In the genomic region with DNA sequence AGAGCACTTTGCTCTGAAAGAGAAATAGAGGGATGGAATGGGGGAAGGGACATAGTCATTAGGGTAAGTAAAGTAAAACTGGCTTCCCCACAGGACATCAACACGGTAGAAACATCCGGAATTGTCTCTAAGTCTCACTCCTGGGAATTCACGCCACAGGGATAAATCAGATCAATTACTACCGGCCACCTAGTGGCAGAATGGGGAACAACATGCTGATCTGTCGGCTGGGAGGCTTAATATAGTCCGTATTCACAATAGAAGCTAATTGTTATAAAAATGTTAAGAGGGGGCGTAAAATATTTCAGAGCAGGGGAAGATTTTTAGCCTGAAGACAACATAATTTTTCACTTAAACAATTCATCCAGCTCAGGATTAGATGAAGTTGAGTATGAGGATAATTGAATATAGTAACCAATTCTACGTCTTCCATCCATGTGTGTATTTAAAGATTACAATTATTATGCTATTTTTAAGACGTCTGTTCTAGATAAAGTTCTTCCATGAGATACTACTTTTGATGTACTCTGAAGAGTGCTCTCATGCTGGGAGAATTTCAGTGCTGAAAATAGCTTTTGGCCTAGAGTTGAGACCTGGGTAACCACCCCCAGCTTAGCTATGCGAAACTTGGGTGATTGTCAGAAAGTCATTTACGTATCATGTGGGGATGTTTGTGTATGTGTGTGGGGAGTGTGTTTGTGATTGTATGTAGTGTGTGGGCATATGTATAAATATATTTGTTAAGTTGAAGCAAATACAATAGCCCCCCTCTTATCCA, we compare ENCODE assay signal across 8 cellular contexts.
DNase-seq lines count a peak whose midpoint lies in the region; TF ChIP-seq lines count a peak whose summit lies in the region.

No MANE protein-coding gene starts in this region.

- TF ChIP-seq CTCF in endothelial cell (IDR thresholded peaks at IDR 0.05; ENCODE audit: unreplicated experiment) (peak; percentile 92), neural crest cell (conservative IDR thresholded peaks at IDR 0.05) (peak; percentile 80)

- intact Hi-C loops in posterior vena cava (cut with DNase I), result no loop called here

- H3K9me3 Mint-ChIP-seq in endothelial cell (ENCODE audit: unreplicated experiment) (no peaks in the 10 kb centered on the region), neural crest cell (peaks cover 12% of the 10 kb centered on the region)

- no peak overlapping the region for H3K4me3 Mint-ChIP-seq in endothelial cell (ENCODE audit: unreplicated experiment)
- no peak overlapping the region for H3K4me3 Mint-ChIP-seq in neural crest cell

- H3K4me1 Mint-ChIP-seq in endothelial cell (ENCODE audit: unreplicated experiment), result no peaks in the 10 kb centered on the region
- H3K4me1 Mint-ChIP-seq in neural crest cell, result no peaks in the 10 kb centered on the region

- H3K36me3 Mint-ChIP-seq in endothelial cell (ENCODE audit: low read depth, unreplicated experiment) (no peaks in the 10 kb centered on the region), neural crest cell (ENCODE audit: low read depth) (no peaks in the 10 kb centered on the region)

- H3K27me3 Mint-ChIP-seq in endothelial cell (ENCODE audit: unreplicated experiment), result peaks cover 2% of the 10 kb centered on the region
- no peaks in the 10 kb centered on the region for H3K27me3 Mint-ChIP-seq in neural crest cell (ENCODE audit: low read depth)

- DNase-seq in A172 (ENCODE audit: low spot score) (peak; percentile 44), GM04503 (ENCODE audit: low read depth) (peak; percentile 5), NCI-H69 (lab: John Stamatoyannopoulos, UW) (peak; percentile 23), endothelial cell (ENCODE audit: low spot score) (peak; percentile 63), neural crest cell (ENCODE audit: low read depth, low spot score) (peak; percentile 51), 8988T (no peak), posterior vena cava (ENCODE audit: low spot score) (no peak), NOMO-1 treated with DMSO at 0.1 percent for 48 hours (lab: John Stamatoyannopoulos, UW; ENCODE audit: unreplicated experiment) (no peak)

- H3K27ac Mint-ChIP-seq in endothelial cell (ENCODE audit: unreplicated experiment) (no peak overlapping the region), neural crest cell (ENCODE audit: unreplicated experiment) (no peak overlapping the region)

Comparison
In these comparisons a context has a peak if more than half of its experiments do, and no peak if none do; other contexts are left out.
1. DNase-seq: peak in A172 (single experiment), GM04503 (single experiment), NCI-H69 (single experiment), endothelial cell (single experiment) and neural crest cell (single experiment); none in 8988T (single experiment), posterior vena cava (single experiment) and NOMO-1 treated with DMSO at 0.1 percent for 48 hours (single experiment).